ENCODE assay signal across 18 cellular contexts in genomic region chr7:117218700-117219099, GRCh38.
"Had no signal": no experiment of that assay in that cellular context is flagged by ENCODE, and none has a peak within 500 bp of the region (broad histone marks: within the 10 kb centered on the region; RNA-seq: fewer than 3 reads in every experiment).

No MANE protein-coding gene starts in this region.

- H3K4me3 Mint-ChIP-seq: dendritic cell treated with granulocyte-macrophage colony-stimulating factor and Interleukin-4, amounts not matched to agents 40 ng/mL and 50 ng/mL, for 4 days; effector memory CD8-positive, alpha-beta T cell; naive thymus-derived CD8-positive, alpha-beta T cell; neural crest cell had no signal

- H3K4me1 ChIP-seq: esophagus muscularis mucosa, right atrium auricular region, sigmoid colon had no signal

- H3K4me3 ChIP-seq: esophagus muscularis mucosa, mucosa of descending colon, ovary, right atrium auricular region, sigmoid colon, skin epidermis had no signal

- H3K27me3 ChIP-seq: esophagus muscularis mucosa, ovary, right atrium auricular region, sigmoid colon had no signal

- H3K36me3 ChIP-seq: ovary had no signal

- H3K27ac Mint-ChIP-seq: dendritic cell treated with granulocyte-macrophage colony-stimulating factor and Interleukin-4, amounts not matched to agents 40 ng/mL and 50 ng/mL, for 4 days; effector memory CD8-positive, alpha-beta T cell; naive thymus-derived CD8-positive, alpha-beta T cell had no signal

- H3K9me3 ChIP-seq: esophagus muscularis mucosa, mucosa of descending colon, ovary, right atrium auricular region, sigmoid colon had no signal

- H3K27me3 Mint-ChIP-seq: dendritic cell treated with granulocyte-macrophage colony-stimulating factor and Interleukin-4, amounts not matched to agents 40 ng/mL and 50 ng/mL, for 4 days; effector memory CD8-positive, alpha-beta T cell; naive thymus-derived CD8-positive, alpha-beta T cell had no signal

- H3K27ac ChIP-seq: epithelial cell of prostate, esophagus muscularis mucosa, ovary, right atrium auricular region, sigmoid colon had no signal

- DNase-seq: effector memory CD8-positive, alpha-beta T cell; foreskin melanocyte; head of caudate nucleus; hippocampal formation; kidney glomerular epithelial cell; mucosa of descending colon; naive thymus-derived CD8-positive, alpha-beta T cell; ovary; sigmoid colon; stimulated activated CD4-positive, alpha-beta T cell treated with anti-CD3 and anti-CD28 coated beads, Interleukin-12 subunit alpha, Interleukin-12 subunit beta, amount 100 ng/mL, for 4 hours; stimulated activated naive CD4-positive, alpha-beta T cell treated with Interleukin-2 at 50 U/mL for 16 hours; trophoblast cell had no signal

- H3K4me1 Mint-ChIP-seq: naive thymus-derived CD8-positive, alpha-beta T cell; neural crest cell had no signal

- H3K9me3 Mint-ChIP-seq: dendritic cell treated with granulocyte-macrophage colony-stimulating factor and Interleukin-4, amounts not matched to agents 40 ng/mL and 50 ng/mL, for 4 days; effector memory CD8-positive, alpha-beta T cell; naive thymus-derived CD8-positive, alpha-beta T cell; neural crest cell had no signal

- ATAC-seq: effector memory CD8-positive, alpha-beta T cell; mucosa of descending colon; naive thymus-derived CD8-positive, alpha-beta T cell had no signal
